Comparison of ENCODE assay signal across 16 cellular contexts in genomic region chr20:48749437-48749836, GRCh38.
DNase-seq lines count a peak whose midpoint lies in the region; ATAC-seq and TF ChIP-seq lines count a peak whose summit lies in the region.
"Had no signal": no experiment of that assay in that cellular context is flagged by ENCODE, and none has a peak within 500 bp of the region (broad histone marks: within the 10 kb centered on the region; RNA-seq: fewer than 3 reads in every experiment).

No MANE protein-coding gene starts in this region.

- ATAC-seq in activated CD8-positive, alpha-beta T cell treated with anti-CD3 and anti-CD28 coated beads for 36 hours: no peak
- no peak for ATAC-seq in left cardiac atrium
- ATAC-seq: HCT116 had no signal

- peaks cover 64% of the 10 kb centered on the region for H3K4me1 Mint-ChIP-seq in activated naive CD4-positive, alpha-beta T cell treated with anti-CD3 and anti-CD28 coated beads, Interleukin-2, amount 10 ng/mL, durations not matched to agents 7 days and 5 days
- H3K4me1 Mint-ChIP-seq in activated naive CD4-positive, alpha-beta T cell treated with anti-CD3 and anti-CD28 coated beads for 36 hours (ENCODE audit: low read depth): peaks cover 38% of the 10 kb centered on the region
- H3K4me1 Mint-ChIP-seq in activated CD8-positive, alpha-beta T cell treated with anti-CD3 and anti-CD28 coated beads for 36 hours (ENCODE audit: low read depth): peaks cover 68% of the 10 kb centered on the region
- peaks cover 19 to 84% of the 10 kb centered on the region in 2 donors for H3K4me1 Mint-ChIP-seq in immature natural killer cell

- H3K4me3 Mint-ChIP-seq in activated naive CD4-positive, alpha-beta T cell treated with anti-CD3 and anti-CD28 coated beads, Interleukin-2, amount 10 ng/mL, durations not matched to agents 7 days and 5 days: no peak overlapping the region
- no peak overlapping the region for H3K4me3 Mint-ChIP-seq in activated naive CD4-positive, alpha-beta T cell treated with anti-CD3 and anti-CD28 coated beads for 36 hours
- H3K4me3 Mint-ChIP-seq in activated CD8-positive, alpha-beta T cell treated with anti-CD3 and anti-CD28 coated beads for 36 hours: no peak overlapping the region
- H3K4me3 Mint-ChIP-seq in immature natural killer cell: peak overlapping the region; percentile 61 to 88 (median 69)

- peaks cover 54% of the 10 kb centered on the region for H3K36me3 Mint-ChIP-seq in activated naive CD4-positive, alpha-beta T cell treated with anti-CD3 and anti-CD28 coated beads, Interleukin-2, amount 10 ng/mL, durations not matched to agents 7 days and 5 days
- H3K36me3 Mint-ChIP-seq in activated naive CD4-positive, alpha-beta T cell treated with anti-CD3 and anti-CD28 coated beads for 36 hours (ENCODE audit: low read depth): peaks cover 1% of the 10 kb centered on the region
- peaks cover 44% of the 10 kb centered on the region for H3K36me3 Mint-ChIP-seq in activated CD8-positive, alpha-beta T cell treated with anti-CD3 and anti-CD28 coated beads for 36 hours (ENCODE audit: low read depth)
- peaks cover 9 to 16% (median 16%) of the 10 kb centered on the region in 3 donors for H3K36me3 Mint-ChIP-seq in immature natural killer cell

- CTCF ChIA-PET in activated naive CD4-positive, alpha-beta T cell treated with anti-CD3 and anti-CD28 coated beads, Interleukin-2, amount 10 ng/mL, durations not matched to agents 7 days and 5 days (lab: Charles Lee): no interaction called here
- CTCF ChIA-PET in activated naive CD4-positive, alpha-beta T cell treated with anti-CD3 and anti-CD28 coated beads for 36 hours (lab: Charles Lee): no interaction called here
- CTCF ChIA-PET in activated CD8-positive, alpha-beta T cell treated with anti-CD3 and anti-CD28 coated beads for 36 hours (lab: Charles Lee): interaction anchor here (0.9 kb wide), 1 partner anchor 31 kb away, joined by 3 read pairs; no protein-coding TSS in a partner anchor

- intact Hi-C loops in activated naive CD4-positive, alpha-beta T cell treated with anti-CD3 and anti-CD28 coated beads for 36 hours (cut with micrococcal nuclease): no loop called here
- intact Hi-C loops in activated CD8-positive, alpha-beta T cell treated with anti-CD3 and anti-CD28 coated beads for 36 hours (cut with micrococcal nuclease): no loop called here
- intact Hi-C loops in left cardiac atrium (cut with DNase I): no loop called here

- no peak for TF ChIP-seq CTCF in activated CD8-positive, alpha-beta T cell treated with anti-CD3 and anti-CD28 coated beads for 36 hours (IDR thresholded peaks at IDR 0.05)

- no peaks in the 10 kb centered on the region for H3K36me3 ChIP-seq in MG63

- POLR2A ChIA-PET in activated CD8-positive, alpha-beta T cell treated with anti-CD3 and anti-CD28 coated beads for 36 hours (lab: Charles Lee): interaction anchor here (0.6 to 2.0 kb wide), 4 partner anchors 9 to 59 kb away, joined by 3 to 4 read pairs (median 4); no protein-coding TSS in a partner anchor

- no peak for DNase-seq in activated naive CD4-positive, alpha-beta T cell treated with anti-CD3 and anti-CD28 coated beads, Interleukin-2, amount 10 ng/mL, durations not matched to agents 7 days and 5 days
- no peak for DNase-seq in activated naive CD4-positive, alpha-beta T cell treated with anti-CD3 and anti-CD28 coated beads for 36 hours
- no peak for DNase-seq in activated CD8-positive, alpha-beta T cell treated with anti-CD3 and anti-CD28 coated beads for 36 hours
- DNase-seq in immature natural killer cell (no peak), DMS153 (lab: John Stamatoyannopoulos, UW) (no peak), NCI-H1417 treated with DMSO at 0.1 percent for 48 hours (lab: John Stamatoyannopoulos, UW) (no peak), MG63 (no peak), left cardiac atrium (no peak)
- DNase-seq: central memory CD4-positive, alpha-beta T cell; DMS79 treated with DMSO at 0.1 percent for 48 hours; head of caudate nucleus; KBM-7; NCI-H1694; stomach had no signal

- no peaks in the 10 kb centered on the region for H3K9me3 ChIP-seq in MG63
- H3K9me3 ChIP-seq: stomach had no signal

- H3K4me3 ChIP-seq in MG63: no peak overlapping the region
- H3K4me3 ChIP-seq: skin epidermis, stomach had no signal

- H3K9me3 Mint-ChIP-seq in activated naive CD4-positive, alpha-beta T cell treated with anti-CD3 and anti-CD28 coated beads, Interleukin-2, amount 10 ng/mL, durations not matched to agents 7 days and 5 days: peaks cover 7% of the 10 kb centered on the region
- no peaks in the 10 kb centered on the region for H3K9me3 Mint-ChIP-seq in activated naive CD4-positive, alpha-beta T cell treated with anti-CD3 and anti-CD28 coated beads for 36 hours
- no peaks in the 10 kb centered on the region for H3K9me3 Mint-ChIP-seq in activated CD8-positive, alpha-beta T cell treated with anti-CD3 and anti-CD28 coated beads for 36 hours
- no peaks in the 10 kb centered on the region for H3K9me3 Mint-ChIP-seq in immature natural killer cell

- H3K27ac Mint-ChIP-seq in activated naive CD4-positive, alpha-beta T cell treated with anti-CD3 and anti-CD28 coated beads, Interleukin-2, amount 10 ng/mL, durations not matched to agents 7 days and 5 days: peak overlapping the region; percentile 72
- H3K27ac Mint-ChIP-seq in activated naive CD4-positive, alpha-beta T cell treated with anti-CD3 and anti-CD28 coated beads for 36 hours: no peak overlapping the region
- peak overlapping the region; percentile 36 for H3K27ac Mint-ChIP-seq in activated CD8-positive, alpha-beta T cell treated with anti-CD3 and anti-CD28 coated beads for 36 hours
- H3K27ac Mint-ChIP-seq in immature natural killer cell: peak overlapping the region; percentile 85 to 96 (median 94)

- H3K27me3 Mint-ChIP-seq in activated naive CD4-positive, alpha-beta T cell treated with anti-CD3 and anti-CD28 coated beads, Interleukin-2, amount 10 ng/mL, durations not matched to agents 7 days and 5 days: peaks cover 3% of the 10 kb centered on the region
- H3K27me3 Mint-ChIP-seq in activated naive CD4-positive, alpha-beta T cell treated with anti-CD3 and anti-CD28 coated beads for 36 hours (ENCODE audit: low read depth): no peaks in the 10 kb centered on the region
- no peaks in the 10 kb centered on the region for H3K27me3 Mint-ChIP-seq in activated CD8-positive, alpha-beta T cell treated with anti-CD3 and anti-CD28 coated beads for 36 hours
- H3K27me3 Mint-ChIP-seq in immature natural killer cell (ENCODE audit: low read depth in 3 of 3): peaks cover 2 to 8% (median 4%) of the 10 kb centered on the region in 3 donors

- no peaks in the 10 kb centered on the region for H3K27me3 ChIP-seq in MG63
- H3K27me3 ChIP-seq: stomach had no signal

Comparison
In these comparisons a context has a peak if more than half of its experiments do, and no peak if none do; other contexts are left out.
1. H3K4me3 Mint-ChIP-seq: peak in immature natural killer cell (5 of 5); none in activated naive CD4-positive, alpha-beta T cell treated with anti-CD3 and anti-CD28 coated beads, Interleukin-2, amount 10 ng/mL, durations not matched to agents 7 days and 5 days (single experiment), activated naive CD4-positive, alpha-beta T cell treated with anti-CD3 and anti-CD28 coated beads for 36 hours (single experiment) and activated CD8-positive, alpha-beta T cell treated with anti-CD3 and anti-CD28 coated beads for 36 hours (single experiment).